ENCODE assay signal across 3 cellular contexts in the genomic region with DNA sequence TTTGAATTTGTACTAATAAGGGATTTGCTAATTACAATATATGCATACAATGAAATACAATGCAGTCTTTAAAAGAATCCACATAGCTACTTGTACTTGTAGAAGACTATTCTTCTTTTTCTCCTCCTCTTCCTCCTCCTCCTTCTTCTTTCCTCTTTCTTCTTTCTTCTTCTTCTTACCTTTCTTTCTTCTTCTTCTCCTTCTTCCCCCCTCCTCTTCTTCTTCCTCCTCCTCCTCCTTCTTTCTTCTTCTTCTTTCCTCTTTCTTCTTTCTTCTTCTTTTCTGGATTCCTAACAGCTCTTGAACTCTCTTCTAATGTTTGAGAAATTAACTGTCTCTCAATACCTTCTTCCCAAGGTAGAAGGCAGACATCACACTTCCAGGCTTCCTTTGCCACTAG.
"Had no signal": no experiment of that assay in that cellular context is flagged by ENCODE, and none has a peak within 500 bp of the region (broad histone marks: within the 10 kb centered on the region; RNA-seq: fewer than 3 reads in every experiment).

No MANE protein-coding gene starts in this region.

- DNase-seq: GDM1, GF-D8 had no signal

- ATAC-seq: GM12878 had no signal

- H3K4me3 ChIP-seq: GM12878 had no signal
